In the genomic region with DNA sequence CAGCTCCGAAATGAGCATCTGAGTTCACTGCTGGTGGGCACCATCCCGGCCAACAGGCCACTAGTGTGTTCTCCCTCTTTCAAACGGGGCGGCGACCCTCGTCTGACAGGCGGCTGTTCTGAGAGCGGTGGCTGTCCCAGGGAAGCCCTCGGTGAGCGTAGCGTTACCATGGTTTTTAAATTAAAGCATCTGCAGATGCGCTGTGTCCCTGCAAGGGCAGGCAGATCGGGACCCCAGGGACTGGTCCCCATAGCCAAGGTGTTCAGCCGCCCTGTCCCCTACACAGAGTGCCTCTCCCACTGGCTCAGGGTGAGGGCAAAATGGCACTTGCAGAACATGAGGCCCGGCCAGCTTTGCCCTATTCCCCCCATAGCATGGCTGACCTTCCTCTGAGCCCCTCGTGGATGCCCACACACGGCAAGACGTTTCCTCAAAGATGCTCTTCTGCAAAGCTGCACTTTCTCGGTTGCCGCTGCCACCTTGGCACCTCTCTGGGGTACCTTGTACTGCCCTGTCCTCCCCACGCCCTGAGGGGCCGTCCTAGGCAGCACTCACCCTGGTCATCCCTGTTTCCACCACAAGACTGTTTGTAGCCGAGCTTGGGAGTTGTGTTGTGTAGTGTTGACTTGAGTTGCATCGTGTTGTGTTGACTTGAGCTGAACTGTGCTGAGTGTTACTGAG, we compare ENCODE assay signal across 12 cellular contexts.
"Had no signal": no experiment of that assay in that cellular context is flagged by ENCODE, and none has a peak within 500 bp of the region (broad histone marks: within the 10 kb centered on the region; RNA-seq: fewer than 3 reads in every experiment).

No MANE protein-coding gene starts in this region.

- H3K27me3 ChIP-seq: ascending aorta, colonic mucosa, testis, uterus had no signal

- H3K4me1 ChIP-seq: ascending aorta, colonic mucosa, testis, uterus had no signal

- DNase-seq: activated CD4-positive, alpha-beta T cell treated with anti-CD3 and anti-CD28 coated beads, Interleukin-2, amount 50 U/mL, for 1 hour; activated naive CD8-positive, alpha-beta T cell treated with anti-CD3 and anti-CD28 coated beads for 36 hours; activated T-cell treated with anti-CD3 and anti-CD28 coated beads, Interleukin-2, amount 50 U/mL, for 1 hour; colonic mucosa; occipital lobe; stimulated activated CD4-positive, alpha-beta T cell treated with anti-CD3 and anti-CD28 coated beads, Interleukin-4, amount 100 ng/mL, for 4 hours; stimulated activated naive CD8-positive, alpha-beta T cell treated with anti-CD3 and anti-CD28 coated beads, Interleukin-15, amount 100 ng/mL, for 72 hours; testis; uterus had no signal

- H3K27ac ChIP-seq: ascending aorta, colonic mucosa, testis, uterus had no signal

- H3K4me3 ChIP-seq: ascending aorta, colonic mucosa, lung, testis, uterus had no signal

- H3K4me1 Mint-ChIP-seq: activated naive CD8-positive, alpha-beta T cell treated with anti-CD3 and anti-CD28 coated beads for 36 hours; stimulated activated naive CD8-positive, alpha-beta T cell treated with anti-CD3 and anti-CD28 coated beads, Interleukin-15, amount 100 ng/mL, for 72 hours had no signal

- H3K4me3 Mint-ChIP-seq: activated naive CD8-positive, alpha-beta T cell treated with anti-CD3 and anti-CD28 coated beads for 36 hours; naive thymus-derived CD8-positive, alpha-beta T cell; stimulated activated naive CD8-positive, alpha-beta T cell treated with anti-CD3 and anti-CD28 coated beads, Interleukin-15, amount 100 ng/mL, for 72 hours had no signal

- H3K36me3 ChIP-seq: ascending aorta, colonic mucosa, uterus had no signal

- H3K9me3 ChIP-seq: ascending aorta, colonic mucosa, testis, uterus had no signal

- H3K27ac Mint-ChIP-seq: activated naive CD8-positive, alpha-beta T cell treated with anti-CD3 and anti-CD28 coated beads for 36 hours; stimulated activated naive CD8-positive, alpha-beta T cell treated with anti-CD3 and anti-CD28 coated beads, Interleukin-15, amount 100 ng/mL, for 72 hours had no signal

- ATAC-seq: naive thymus-derived CD8-positive, alpha-beta T cell; stimulated activated naive CD8-positive, alpha-beta T cell treated with anti-CD3 and anti-CD28 coated beads, Interleukin-15, amount 100 ng/mL, for 72 hours had no signal

- H3K27me3 Mint-ChIP-seq: activated naive CD8-positive, alpha-beta T cell treated with anti-CD3 and anti-CD28 coated beads for 36 hours; naive thymus-derived CD8-positive, alpha-beta T cell; stimulated activated naive CD8-positive, alpha-beta T cell treated with anti-CD3 and anti-CD28 coated beads, Interleukin-15, amount 100 ng/mL, for 72 hours had no signal
